In the genomic region with DNA sequence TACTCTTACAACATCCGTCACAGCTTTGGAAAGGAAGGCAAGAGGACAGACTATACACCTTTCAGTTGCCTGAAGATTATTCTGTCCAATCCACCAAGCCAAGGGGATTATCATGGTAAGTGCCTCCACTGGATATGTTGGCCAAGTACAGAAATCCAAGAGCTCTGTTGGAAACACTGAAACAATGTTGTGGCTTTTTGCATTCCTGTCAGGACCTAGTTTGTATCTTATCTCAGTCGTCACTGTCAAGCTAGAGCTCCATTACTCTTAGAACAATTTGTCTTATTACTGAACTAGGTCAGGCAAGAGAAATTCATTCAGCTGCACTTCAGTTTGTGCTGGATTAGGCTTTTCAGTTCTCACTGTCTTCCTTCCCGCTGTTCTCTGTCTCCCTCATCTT, we compare ENCODE assay signal across 8 cellular contexts.
A peak's percentile ranks its signal among the peaks of the same experiment; 100 is the strongest.
DNase-seq lines count a peak whose midpoint lies in the region; ATAC-seq, FAIRE-seq and TF ChIP-seq lines count a peak whose summit lies in the region.
"Not testable (repeated sequence)": the region's sequence is repeated elsewhere in the genome, so short reads cannot be mapped to it uniquely, and the experiment has no call there.

No MANE protein-coding gene starts in this region.

- not testable (repeated sequence) for H3K27ac Mint-ChIP-seq in astrocyte (ENCODE audit: unreplicated experiment)

- not testable (repeated sequence) for H3K4me1 Mint-ChIP-seq in astrocyte (ENCODE audit: low read depth, unreplicated experiment)

- not testable (repeated sequence) for H3K4me1 ChIP-seq in astrocyte (ENCODE audit: insufficient read depth, low read length)

- H3K27me3 ChIP-seq in astrocyte (ENCODE audit: insufficient read depth, low read length); brain microvascular endothelial cell (replicated peaks): not testable (repeated sequence)

- H4K20me1 ChIP-seq in astrocyte (ENCODE audit: insufficient read depth, low read length) = not testable (repeated sequence)

- H3K27me3 Mint-ChIP-seq in astrocyte (ENCODE audit: low read depth, unreplicated experiment) = not testable (repeated sequence)

- not testable (repeated sequence) for H3K4me3 ChIP-seq in astrocyte (ENCODE audit: insufficient read depth, low read depth, low read length); brain microvascular endothelial cell (ENCODE audit: low read depth, low read length); fibroblast of pulmonary artery (replicated peaks; ENCODE audit: low read depth, low read length)

- not testable (repeated sequence) for H3K9ac ChIP-seq in astrocyte (ENCODE audit: low read length)

- TF ChIP-seq CTCF in astrocyte (IDR thresholded peaks at IDR 0.05; ENCODE audit: insufficient read depth, low read depth, low read length); brain microvascular endothelial cell (IDR thresholded peaks at IDR 0.05; ENCODE audit: low read depth, low read length, missing control alignments); fibroblast of pulmonary artery (IDR thresholded peaks at IDR 0.05; ENCODE audit: low read length, missing control alignments): not testable (repeated sequence)

- FAIRE-seq in astrocyte (lab: Jason Lieb, UNC) = not testable (repeated sequence)

- not testable (repeated sequence) for H3K79me2 ChIP-seq in astrocyte (ENCODE audit: insufficient read depth, low read length)

- H3K36me3 Mint-ChIP-seq in astrocyte (ENCODE audit: low read depth, unreplicated experiment) = not testable (repeated sequence)

- not testable (repeated sequence) for H2AFZ ChIP-seq in astrocyte (ENCODE audit: low read depth, low read length)

- H3K9me3 ChIP-seq in astrocyte (ENCODE audit: insufficient read depth, low read depth, low read length) = not testable (repeated sequence)

- H3K27ac ChIP-seq in astrocyte (ENCODE audit: low read depth, low read length); brain microvascular endothelial cell: not testable (repeated sequence)

- DNase-seq in EH (ENCODE audit: low read depth) (peak; percentile 3), NCI-H82 (lab: John Stamatoyannopoulos, UW) (peak; percentile 6), astrocyte (ENCODE audit: low read depth) (peak; percentile 60), brain microvascular endothelial cell (peak; percentile 50), fibroblast of pulmonary artery (ENCODE audit: low read depth) (peak; percentile 46), iris pigment epithelial cell (ENCODE audit: low read depth) (peak; percentile 51), retina (peak; percentile 0)
- not testable (repeated sequence) for DNase-seq in left cardiac atrium

- intact Hi-C loops in left cardiac atrium (cut with DNase I) = not testable (repeated sequence)

- not testable (repeated sequence) for H3K36me3 ChIP-seq in astrocyte (ENCODE audit: insufficient read depth, low read length); brain microvascular endothelial cell (replicated peaks)

- peak; percentile 41 to 77 for ATAC-seq in left cardiac atrium

- not testable (repeated sequence) for H3K4me3 Mint-ChIP-seq in astrocyte (ENCODE audit: unreplicated experiment)

- in situ Hi-C loops in brain microvascular endothelial cell (cut with HindIII; ENCODE audit: low pct_ligation_motif_present, low sequenced_read_pairs) = not testable (repeated sequence)

- not testable (repeated sequence) for H3K9me3 Mint-ChIP-seq in astrocyte (ENCODE audit: unreplicated experiment)

- not testable (repeated sequence) for H3K4me2 ChIP-seq in astrocyte (ENCODE audit: low read length)
